ENCODE assay signal across 8 cellular contexts in genomic region chr1:32991819-32992488, GRCh38. TPM values are rescaled to one million over a fixed set of nuclear protein-coding genes. Genes with fewer than 3 reads are reported as not detected.
A peak's percentile ranks its signal among the peaks of the same experiment; 100 is the strongest.
DNase-seq lines count a peak whose midpoint lies in the region; ATAC-seq, FAIRE-seq and TF ChIP-seq lines count a peak whose summit lies in the region.

No MANE protein-coding gene starts in this region.

- no peak for DNase-seq in activated naive CD8-positive, alpha-beta T cell treated with anti-CD3 and anti-CD28 coated beads, Interleukin-2, amount 10 ng/mL, durations not matched to agents 7 days and 5 days
- no peak for DNase-seq in prostate gland (ENCODE audit: low spot score)
- DNase-seq in RCC 7860 (ENCODE audit: low spot score) = no peak
- DNase-seq in testis = no peak
- no peak for DNase-seq in epidermal melanocyte (ENCODE audit: insufficient read length, low spot score)
- DNase-seq in NOMO-1 (lab: John Stamatoyannopoulos, UW; ENCODE audit: unreplicated experiment in 2 of 2) = no peak

- POLR2A ChIA-PET in activated naive CD8-positive, alpha-beta T cell treated with anti-CD3 and anti-CD28 coated beads, Interleukin-2, amount 10 ng/mL, durations not matched to agents 7 days and 5 days (lab: Charles Lee) = interaction anchor here (1.2 to 1.7 kb wide), 2 partner anchors 14 to 28 kb away, joined by 7 to 10 read pairs; partner anchors contain the start of gene RNF19B

- ATAC-seq in GM19023 (IDR thresholded peaks at IDR 0.05; ENCODE audit: unreplicated experiment) = peak; percentile 14
- peak; percentile 9 for ATAC-seq in HG02763 (IDR thresholded peaks at IDR 0.05; ENCODE audit: unreplicated experiment)
- ATAC-seq in activated naive CD8-positive, alpha-beta T cell treated with anti-CD3 and anti-CD28 coated beads, Interleukin-2, amount 10 ng/mL, durations not matched to agents 7 days and 5 days (ENCODE audit: low read depth) = no peak

- H3K36me3 Mint-ChIP-seq in activated naive CD8-positive, alpha-beta T cell treated with anti-CD3 and anti-CD28 coated beads, Interleukin-2, amount 10 ng/mL, durations not matched to agents 7 days and 5 days = peaks cover 1% of the 10 kb centered on the region

- intact Hi-C loops in prostate gland (cut with DNase I) = no loop called here
- intact Hi-C loops in testis (cut with DNase I; ENCODE audit: low total_unique reads) = no loop called here

- H3K4me3 Mint-ChIP-seq in activated naive CD8-positive, alpha-beta T cell treated with anti-CD3 and anti-CD28 coated beads, Interleukin-2, amount 10 ng/mL, durations not matched to agents 7 days and 5 days = no peak overlapping the region

- H3K36me3 ChIP-seq in prostate gland (no peaks in the 10 kb centered on the region), testis (ENCODE audit: low read depth, missing control alignments) (no peaks in the 10 kb centered on the region)

- no peak for FAIRE-seq in RCC 7860 (lab: Jason Lieb, UNC)

- H3K4me1 ChIP-seq in prostate gland (replicated peaks) = no peaks in the 10 kb centered on the region
- peaks cover 33% of the 10 kb centered on the region for H3K4me1 ChIP-seq in testis

- no peaks in the 10 kb centered on the region for H3K9me3 Mint-ChIP-seq in activated naive CD8-positive, alpha-beta T cell treated with anti-CD3 and anti-CD28 coated beads, Interleukin-2, amount 10 ng/mL, durations not matched to agents 7 days and 5 days

- H3K4me3 ChIP-seq in prostate gland (no peak overlapping the region), testis (no peak overlapping the region)

- H3K27ac ChIP-seq in prostate gland = peak overlapping the region in 1 of 2 donors; percentile 36
- no peak overlapping the region for H3K27ac ChIP-seq in testis

- 73% methylated on average over 9 of the region's 9 CpGs for WGBS in prostate gland
- 78 to 90% methylated on average over 8 to 9 of the region's 9 CpGs for WGBS in testis, 2 donors

- TF ChIP-seq POLR2A in prostate gland (IDR thresholded peaks at IDR 0.05) (peak; percentile 69), testis (IDR thresholded peaks at IDR 0.05) (no peak)

- H3K27me3 Mint-ChIP-seq in activated naive CD8-positive, alpha-beta T cell treated with anti-CD3 and anti-CD28 coated beads, Interleukin-2, amount 10 ng/mL, durations not matched to agents 7 days and 5 days = peaks cover 1% of the 10 kb centered on the region

- peaks cover 40% of the 10 kb centered on the region for H3K4me1 Mint-ChIP-seq in activated naive CD8-positive, alpha-beta T cell treated with anti-CD3 and anti-CD28 coated beads, Interleukin-2, amount 10 ng/mL, durations not matched to agents 7 days and 5 days

- peak overlapping the region; percentile 35 for H3K27ac Mint-ChIP-seq in activated naive CD8-positive, alpha-beta T cell treated with anti-CD3 and anti-CD28 coated beads, Interleukin-2, amount 10 ng/mL, durations not matched to agents 7 days and 5 days

- no peaks in the 10 kb centered on the region for H3K9me3 ChIP-seq in prostate gland
- no peaks in the 10 kb centered on the region for H3K9me3 ChIP-seq in testis

- TF ChIP-seq CTCF in prostate gland (IDR thresholded peaks at IDR 0.05) = no peak
- no peak for TF ChIP-seq CTCF in testis (IDR thresholded peaks at IDR 0.05)

- H3K27me3 ChIP-seq in prostate gland (replicated peaks; ENCODE audit: insufficient read depth) (no peaks in the 10 kb centered on the region), testis (no peaks in the 10 kb centered on the region)

RNA-seq across cellular contexts. Expression of gene RNF19B, which starts 27.3 kb away (rescaled TPM):
- 10 to 100 TPM; 21.6 to 22.4 TPM for total RNA-seq in activated naive CD8-positive, alpha-beta T cell treated with anti-CD3 and anti-CD28 coated beads, Interleukin-2, amount 10 ng/mL, durations not matched to agents 7 days and 5 days
- total RNA-seq in prostate gland (10 to 100 TPM; 16.7 to 77.8 TPM), testis (100 to 1,000 TPM; 140 to 141 TPM)
- polyA plus RNA-seq in testis (ENCODE audit: insufficient read depth, low read depth, low replicate concordance) = 225 TPM

RNA-seq across cellular contexts. Expression of gene AK2, which starts 44.7 kb away (rescaled TPM):
- total RNA-seq in activated naive CD8-positive, alpha-beta T cell treated with anti-CD3 and anti-CD28 coated beads, Interleukin-2, amount 10 ng/mL, durations not matched to agents 7 days and 5 days = 100 to 1,000 TPM; 197 to 201 TPM
- 100 to 1,000 TPM; 120 to 123 TPM for total RNA-seq in prostate gland
- total RNA-seq in testis = 100 to 1,000 TPM; 181 to 219 TPM
- 144 TPM for polyA plus RNA-seq in testis (ENCODE audit: insufficient read depth, low read depth, low replicate concordance)
